ENCODE assay signal across 15 cellular contexts in the genomic region with DNA sequence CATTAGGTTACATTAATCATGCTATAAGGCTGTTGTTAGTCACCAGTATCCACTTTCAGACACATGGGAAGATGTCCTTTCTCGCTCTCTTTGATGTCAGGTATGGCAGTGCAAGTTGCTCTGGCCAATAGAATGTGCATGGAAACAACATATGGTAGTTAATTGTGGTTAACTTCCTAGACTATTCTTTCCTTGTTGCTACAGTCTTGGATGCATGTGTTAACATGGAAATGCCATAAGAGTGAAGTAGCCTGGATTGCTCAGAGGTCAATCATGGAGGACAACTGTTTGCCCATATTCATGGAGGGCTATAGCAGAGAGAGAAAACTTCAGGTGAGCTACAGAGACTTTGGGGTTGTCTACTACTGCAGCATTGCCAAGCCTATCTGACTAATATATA.
A peak's percentile ranks its signal among the peaks of the same experiment; 100 is the strongest.
DNase-seq lines count a peak whose midpoint lies in the region; ATAC-seq, FAIRE-seq and TF ChIP-seq lines count a peak whose summit lies in the region.
"Had no signal": no experiment of that assay in that cellular context is flagged by ENCODE, and none has a peak within 500 bp of the region (broad histone marks: within the 10 kb centered on the region; RNA-seq: fewer than 3 reads in every experiment).

No MANE protein-coding gene starts in this region.

- no peak for ATAC-seq in GM19397 (IDR thresholded peaks at IDR 0.05; ENCODE audit: unreplicated experiment)
- no peak for ATAC-seq in HG03342 (IDR thresholded peaks at IDR 0.05; ENCODE audit: unreplicated experiment)
- ATAC-seq: PC-3 had no signal

- H3K4me1 ChIP-seq in breast epithelium: peaks cover 0 to 3% of the 10 kb centered on the region in 2 donors

- no peak for DNase-seq in MCF 10A (ENCODE audit: unreplicated experiment)
- no peak for DNase-seq in breast epithelium (ENCODE audit: low spot score in 2 of 2)
- DNase-seq in epithelial cell of esophagus (ENCODE audit: low read depth): peak; percentile 4
- DNase-seq in kidney tubule cell (ENCODE audit: low spot score): peak; percentile 46
- no peak for DNase-seq in substantia nigra (lab: John Stamatoyannopoulos, UW)
- DNase-seq in urothelium cell line (ENCODE audit: low spot score): no peak
- DNase-seq: H7, NCI-H146, NCI-H2107, NCI-H226, PC-3 had no signal

- no peak for FAIRE-seq in urothelium cell line (lab: Jason Lieb, UNC)

- intact Hi-C loops in MCF 10A (cut with micrococcal nuclease) (no loop called here), breast epithelium (cut with DNase I; ENCODE audit: low total_unique reads) (no loop called here)

- TF ChIP-seq CTCF in MCF 10A (IDR thresholded peaks at IDR 0.05; ENCODE audit: unreplicated experiment): no peak
- no peak for TF ChIP-seq CTCF in breast epithelium (IDR thresholded peaks at IDR 0.05)
- TF ChIP-seq CTCF in epithelial cell of esophagus (IDR thresholded peaks at IDR 0.05; ENCODE audit: insufficient read depth, low read depth, low read length, missing control alignments): no peak

- TF ChIP-seq POLR2A in breast epithelium (IDR thresholded peaks at IDR 0.05): no peak

- H3K9me3 Mint-ChIP-seq in MCF 10A (ENCODE audit: unreplicated experiment): no peaks in the 10 kb centered on the region

- H3K9me3 ChIP-seq in breast epithelium: no peaks in the 10 kb centered on the region
- H3K9me3 ChIP-seq: BLaER1 treated with 17β-estradiol and CSF1 and Interleukin-3, amounts not matched to agents 10 nM and 100 nM had no signal

- BruUV-seq in MCF 10A (replicated peaks; lab: Mats Ljungman, UMichigan): no TSS peak

- no peaks in the 10 kb centered on the region for H3K36me3 ChIP-seq in breast epithelium
- H3K36me3 ChIP-seq: BLaER1 treated with 17β-estradiol and CSF1 and Interleukin-3, amounts not matched to agents 10 nM and 100 nM had no signal

- H3K4me1 Mint-ChIP-seq in MCF 10A (ENCODE audit: insufficient read depth, unreplicated experiment): peaks cover 44% of the 10 kb centered on the region

- H3K27ac ChIP-seq in breast epithelium: no peak overlapping the region
- no peak overlapping the region for H3K27ac ChIP-seq in substantia nigra (ENCODE audit: low read depth, low read length, poor library complexity, severe bottlenecking)
- H3K27ac ChIP-seq: 22Rv1; BLaER1 treated with 17β-estradiol and CSF1 and Interleukin-3, amounts not matched to agents 10 nM and 100 nM had no signal

- no peaks in the 10 kb centered on the region for H3K36me3 Mint-ChIP-seq in MCF 10A (ENCODE audit: insufficient read depth, unreplicated experiment)

- H3K4me3 Mint-ChIP-seq in MCF 10A (ENCODE audit: unreplicated experiment): no peak overlapping the region

- no peaks in the 10 kb centered on the region for H3K27me3 Mint-ChIP-seq in MCF 10A (ENCODE audit: insufficient read depth, unreplicated experiment)

- CTCF ChIA-PET in MCF 10A (lab: Yijun Ruan, JAX): interaction anchor here (1.0 kb wide), 1 partner anchor 75 kb away, joined by 6 read pairs; no protein-coding TSS in a partner anchor

- POLR2A ChIA-PET in MCF 10A (lab: Yijun Ruan, JAX): interaction anchor here (1.0 to 2.0 kb wide), 3 partner anchors 11 to 20 kb away, joined by 3 to 7 read pairs (median 6); no protein-coding TSS in a partner anchor

- H3K27me3 ChIP-seq in breast epithelium: no peaks in the 10 kb centered on the region

- H3K4me3 ChIP-seq in breast epithelium (no peak overlapping the region), epithelial cell of esophagus (ENCODE audit: low read length) (no peak overlapping the region)
- H3K4me3 ChIP-seq: BLaER1 treated with 17β-estradiol and CSF1 and Interleukin-3, amounts not matched to agents 10 nM and 100 nM had no signal

- peak overlapping the region; percentile 77 for H3K27ac Mint-ChIP-seq in MCF 10A (ENCODE audit: low read depth, unreplicated experiment)

Comparison
In these comparisons a context has a peak if more than half of its experiments do, and no peak if none do; other contexts are left out.
1. DNase-seq: peak in epithelial cell of esophagus (single experiment) and kidney tubule cell (single experiment); none in MCF 10A (single experiment), breast epithelium (0 of 2), substantia nigra (0 of 49) and urothelium cell line (single experiment).